Comparison of ENCODE assay signal across 8 cellular contexts in the genomic region with DNA sequence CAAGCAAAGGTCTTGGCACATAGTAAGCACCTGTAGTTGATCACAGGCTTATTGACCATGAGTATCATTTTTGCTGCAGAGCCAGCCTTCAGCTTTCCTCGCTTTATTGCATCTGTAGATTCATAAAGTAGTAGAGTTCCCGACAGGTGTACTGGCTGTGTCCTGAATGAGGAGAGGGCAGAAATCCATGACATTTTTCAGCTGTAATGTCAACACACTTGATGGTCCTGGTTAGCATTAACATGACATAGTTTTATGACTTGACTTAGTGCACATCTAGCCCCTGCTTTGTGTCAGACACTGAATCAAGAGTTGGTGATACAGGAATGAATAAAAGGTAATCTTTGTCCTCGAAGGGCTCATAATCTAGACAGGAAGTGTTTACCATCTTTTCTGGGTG.
"Had no signal": no experiment of that assay in that cellular context is flagged by ENCODE, and none has a peak within 500 bp of the region (broad histone marks: within the 10 kb centered on the region; RNA-seq: fewer than 3 reads in every experiment).

No MANE protein-coding gene starts in this region.

- H3K27ac ChIP-seq: GM23248 had no signal

- ATAC-seq: HCT116, K562 had no signal

- H3K4me3 Mint-ChIP-seq: HFFc6 had no signal

- H3K9me3 ChIP-seq: HAP-1 had no signal

- H3K4me1 ChIP-seq: HAP-1 had no signal

- H3K36me3 ChIP-seq: HAP-1 had no signal

- DNase-seq: GM23248, GOT3, H7, HFFc6, IMR-90 had no signal

- H3K4me3 ChIP-seq: GM23248, HAP-1, K562 had no signal

- H3K27ac Mint-ChIP-seq: HFFc6 had no signal

- H2AFZ ChIP-seq: GM23248 had no signal
